Comparison of ENCODE assay signal across 22 cellular contexts in genomic region chr2:241242306-241242705, GRCh38. TPM values are rescaled to one million over a fixed set of nuclear protein-coding genes. Genes with fewer than 3 reads are reported as not detected.
"Had no signal": no experiment of that assay in that cellular context is flagged by ENCODE, and none has a peak within 500 bp of the region (broad histone marks: within the 10 kb centered on the region; RNA-seq: fewer than 3 reads in every experiment).

No MANE protein-coding gene starts in this region.

- H3K27ac ChIP-seq: heart left ventricle, sigmoid colon, tibial artery, VCaP had no signal

- H3K27me3 ChIP-seq: heart left ventricle, sigmoid colon, tibial artery had no signal

- DNase-seq: activated CD4-positive, CD25-positive, alpha-beta regulatory T cell treated with anti-CD3 and anti-CD28 coated beads, Interleukin-2, amount 50 U/mL, for 72 hours; activated CD8-positive, alpha-beta memory T cell treated with anti-CD3 and anti-CD28 coated beads, Interleukin-2, amount 50 U/mL, for 4 hours; activated naive CD8-positive, alpha-beta T cell treated with anti-CD3 and anti-CD28 coated beads, Interleukin-2, amount 10 ng/mL, durations not matched to agents 7 days and 5 days; activated T-cell treated with anti-CD3 and anti-CD28 coated beads, Interleukin-2, amount 50 U/mL, for 24 hours; amygdala; heart left ventricle; stimulated activated CD4-positive, alpha-beta T cell treated with anti-CD3 and anti-CD28 coated beads, Interleukin-15, amount 100 ng/mL, for 24 hours; stimulated activated CD4-positive, alpha-beta T cell treated with anti-CD3 and anti-CD28 coated beads, Interleukin-2, amount 100 ng/mL, for 48 hours; stimulated activated naive CD8-positive, alpha-beta T cell treated with anti-CD3 and anti-CD28 coated beads, Interleukin-15, Interleukin-2, amounts not matched to agents 100 U/mL and 50 U/mL, for 24 hours; substantia nigra; T-cell; tibial artery had no signal

- H3K9me3 ChIP-seq: heart left ventricle, sigmoid colon, tibial artery had no signal

- H3K4me1 ChIP-seq: heart left ventricle, sigmoid colon, tibial artery had no signal

- H3K4me3 Mint-ChIP-seq: activated naive CD8-positive, alpha-beta T cell treated with anti-CD3 and anti-CD28 coated beads, Interleukin-2, amount 10 ng/mL, durations not matched to agents 7 days and 5 days; activated T-cell treated with anti-CD3 and anti-CD28 coated beads, Interleukin-2, amount 50 U/mL, for 24 hours; activated T-helper 17 cell treated with anti-CD3 and anti-CD28 coated beads, Interleukin-2, amount 50 U/mL, for 72 hours; memory B cell; T-cell; T-helper 2 cell treated with Interferon-gamma antibody and Interleukin-4, amounts not matched to agents 5 μg/mL and 100 μg/mL, for 36 hours had no signal

- H3K27ac Mint-ChIP-seq: activated naive CD8-positive, alpha-beta T cell treated with anti-CD3 and anti-CD28 coated beads, Interleukin-2, amount 10 ng/mL, durations not matched to agents 7 days and 5 days; activated T-cell treated with anti-CD3 and anti-CD28 coated beads, Interleukin-2, amount 50 U/mL, for 24 hours; activated T-helper 17 cell treated with anti-CD3 and anti-CD28 coated beads, Interleukin-2, amount 50 U/mL, for 72 hours; memory B cell; T-helper 2 cell treated with Interferon-gamma antibody and Interleukin-4, amounts not matched to agents 5 μg/mL and 100 μg/mL, for 36 hours had no signal

- H3K4me1 Mint-ChIP-seq: memory B cell, T-cell had no signal

- H3K4me2 ChIP-seq: smooth muscle cell had no signal

- FAIRE-seq: bronchial epithelial cell, islet of Langerhans, urothelium cell line had no signal

- H3K27me3 Mint-ChIP-seq: activated naive CD8-positive, alpha-beta T cell treated with anti-CD3 and anti-CD28 coated beads, Interleukin-2, amount 10 ng/mL, durations not matched to agents 7 days and 5 days; activated T-cell treated with anti-CD3 and anti-CD28 coated beads, Interleukin-2, amount 50 U/mL, for 24 hours; activated T-helper 17 cell treated with anti-CD3 and anti-CD28 coated beads, Interleukin-2, amount 50 U/mL, for 72 hours; memory B cell; T-cell had no signal

- H3K4me3 ChIP-seq: heart left ventricle, sigmoid colon, smooth muscle cell, tibial artery had no signal

- ATAC-seq: activated T-helper 17 cell treated with anti-CD3 and anti-CD28 coated beads, Interleukin-2, amount 50 U/mL, for 72 hours; heart left ventricle; stimulated activated naive CD8-positive, alpha-beta T cell treated with anti-CD3 and anti-CD28 coated beads, Interleukin-15, Interleukin-2, amounts not matched to agents 100 U/mL and 50 U/mL, for 24 hours; T-cell had no signal

- H3K9me3 Mint-ChIP-seq: activated naive CD8-positive, alpha-beta T cell treated with anti-CD3 and anti-CD28 coated beads, Interleukin-2, amount 10 ng/mL, durations not matched to agents 7 days and 5 days; activated T-cell treated with anti-CD3 and anti-CD28 coated beads, Interleukin-2, amount 50 U/mL, for 24 hours; activated T-helper 17 cell treated with anti-CD3 and anti-CD28 coated beads, Interleukin-2, amount 50 U/mL, for 72 hours; memory B cell; T-cell; T-helper 2 cell treated with Interferon-gamma antibody and Interleukin-4, amounts not matched to agents 5 μg/mL and 100 μg/mL, for 36 hours had no signal

RNA-seq across cellular contexts. Expression of gene ANO7, which starts 53.8 kb away (rescaled TPM):
- polyA plus RNA-seq: neural cell had no signal
